Comparison of ENCODE assay signal across 25 cellular contexts in genomic region chr9:79665383-79665782, GRCh38.
"Had no signal": no experiment of that assay in that cellular context is flagged by ENCODE, and none has a peak within 500 bp of the region (broad histone marks: within the 10 kb centered on the region; RNA-seq: fewer than 3 reads in every experiment).

No MANE protein-coding gene starts in this region.

- DNase-seq: activated CD4-positive, alpha-beta T cell treated with anti-CD3 and anti-CD28 coated beads for 1 hour; activated CD4-positive, alpha-beta T cell treated with anti-CD3 and anti-CD28 coated beads, Interleukin-2, amount 50 U/mL, for 1 hour; activated CD8-positive, alpha-beta T cell treated with anti-CD3 and anti-CD28 coated beads, Interleukin-2, amount 10 ng/mL, durations not matched to agents 7 days and 5 days; activated gamma-delta T cell treated with Interleukin-2 at 50 U/mL for 16 hours; activated T-cell treated with anti-CD3 and anti-CD28 coated beads, Interleukin-2, amount 50 U/mL, for 1 hour; anterior cingulate cortex; body of pancreas; effector CD4-positive, alpha-beta T cell; erythroblast; foreskin keratinocyte; immature natural killer cell; midbrain; natural killer cell; occipital lobe; posterior cingulate gyrus; sigmoid colon; stimulated activated CD4-positive, alpha-beta T cell treated with anti-CD3 and anti-CD28 coated beads, Interleukin-15, amount 100 ng/mL, for 24 hours; stimulated activated naive B cell treated with anti-CD40 and anti-IgM and Interleukin-4, amounts not matched to agents 10 μg/mL and 1 μg/mL and 100 μg/mL, for 72 hours; transverse colon; uterus; WERI-Rb-1 had no signal

- H3K27me3 Mint-ChIP-seq: activated naive CD4-positive, alpha-beta T cell treated with anti-CD3 and anti-CD28 coated beads, Interleukin-2, amount 50 U/mL, for 24 hours; stimulated activated naive B cell treated with anti-CD40 and anti-IgM and Interleukin-4, amounts not matched to agents 10 μg/mL and 1 μg/mL and 100 μg/mL, for 72 hours had no signal

- H3K9me3 Mint-ChIP-seq: activated naive CD4-positive, alpha-beta T cell treated with anti-CD3 and anti-CD28 coated beads, Interleukin-2, amount 50 U/mL, for 24 hours; natural killer cell; stimulated activated naive B cell treated with anti-CD40 and anti-IgM and Interleukin-4, amounts not matched to agents 10 μg/mL and 1 μg/mL and 100 μg/mL, for 72 hours had no signal

- H3K36me3 Mint-ChIP-seq: natural killer cell had no signal

- ATAC-seq: activated CD8-positive, alpha-beta T cell treated with anti-CD3 and anti-CD28 coated beads, Interleukin-2, amount 10 ng/mL, durations not matched to agents 7 days and 5 days; body of pancreas; foreskin keratinocyte; natural killer cell; stimulated activated naive B cell treated with anti-CD40 and anti-IgM and Interleukin-4, amounts not matched to agents 10 μg/mL and 1 μg/mL and 100 μg/mL, for 72 hours had no signal

- H3K27ac ChIP-seq: body of pancreas, cardiac muscle cell, foreskin keratinocyte, hepatocyte, sigmoid colon, transverse colon, uterus, WERI-Rb-1 had no signal

- H3K4me2 ChIP-seq: hepatocyte, smooth muscle cell had no signal

- H3K9me3 ChIP-seq: body of pancreas, sigmoid colon, transverse colon, uterus had no signal

- H3K27ac Mint-ChIP-seq: activated CD8-positive, alpha-beta T cell treated with anti-CD3 and anti-CD28 coated beads, Interleukin-2, amount 10 ng/mL, durations not matched to agents 7 days and 5 days; natural killer cell; stimulated activated naive B cell treated with anti-CD40 and anti-IgM and Interleukin-4, amounts not matched to agents 10 μg/mL and 1 μg/mL and 100 μg/mL, for 72 hours had no signal

- H3K4me3 Mint-ChIP-seq: activated CD8-positive, alpha-beta T cell treated with anti-CD3 and anti-CD28 coated beads, Interleukin-2, amount 10 ng/mL, durations not matched to agents 7 days and 5 days; activated naive CD4-positive, alpha-beta T cell treated with anti-CD3 and anti-CD28 coated beads, Interleukin-2, amount 50 U/mL, for 24 hours; natural killer cell; stimulated activated naive B cell treated with anti-CD40 and anti-IgM and Interleukin-4, amounts not matched to agents 10 μg/mL and 1 μg/mL and 100 μg/mL, for 72 hours had no signal

- H3K36me3 ChIP-seq: cardiac muscle cell, sigmoid colon, transverse colon, uterus, WERI-Rb-1 had no signal

- H3K4me3 ChIP-seq: body of pancreas, cardiac muscle cell, hepatocyte, sigmoid colon, smooth muscle cell, transverse colon, uterus had no signal

- H2AFZ ChIP-seq: hepatocyte had no signal

- H3K27me3 ChIP-seq: body of pancreas, cardiac muscle cell, foreskin keratinocyte, hepatocyte, sigmoid colon, transverse colon, uterus had no signal
